In the genomic region with DNA sequence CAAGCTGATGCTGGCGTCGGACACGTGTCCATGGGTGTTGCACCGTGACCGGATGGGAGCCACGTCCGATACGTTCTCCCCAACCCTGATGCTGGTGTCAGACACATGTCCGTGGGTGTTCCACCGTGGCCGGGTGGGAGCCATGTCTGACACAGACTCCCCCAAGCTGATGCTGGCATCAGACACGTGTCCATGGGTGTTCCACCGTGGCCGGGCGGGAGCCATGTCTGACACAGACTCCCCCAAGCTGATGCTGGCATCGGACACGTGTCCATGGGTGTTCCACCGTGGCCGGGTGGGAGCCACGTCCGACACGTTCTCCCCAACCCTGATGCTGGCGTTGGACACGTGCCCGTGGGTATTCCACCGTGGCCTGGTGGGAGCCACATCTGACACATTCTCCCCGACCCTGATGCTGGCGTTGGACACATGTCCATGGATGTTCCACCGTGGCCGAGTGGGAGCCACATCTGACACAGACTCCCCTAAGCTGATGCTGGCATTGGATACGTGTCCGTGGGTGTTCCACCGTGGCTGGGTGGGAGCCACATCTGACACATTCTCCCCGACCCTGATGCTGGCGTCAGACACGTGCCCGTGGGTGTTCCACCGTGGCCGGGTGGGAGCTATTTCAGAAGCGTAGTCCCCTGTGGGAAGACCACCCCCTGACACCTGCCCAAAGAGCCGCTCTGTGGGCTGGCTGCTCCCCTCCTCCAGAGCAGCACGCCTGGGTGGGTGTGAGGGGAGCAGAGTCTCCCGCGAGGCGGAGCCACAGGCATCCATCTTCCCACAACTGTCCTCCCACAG, we compare ENCODE assay signal across 1 cellular context.
TF ChIP-seq lines count a peak whose summit lies in the region.

No MANE protein-coding gene starts in this region.

TF ChIP-seq in K562, 482 proteins besides CTCF, POLR2A, EP300 and RAD21:
- TF ChIP-seq NCOA2 (IDR thresholded peaks at IDR 0.05; ENCODE audit: partially characterized antibody in 2 of 2) (no peak), POLR2G (IDR thresholded peaks at IDR 0.05; ENCODE audit: low read depth, low read length) (peak; percentile 34; the same call in 1 of the 2 replicates), FOXP1 (CRISPR knock-in tag; IDR thresholded peaks at IDR 0.05) (no peak)
